Comparison of ENCODE assay signal across 1 cellular context in genomic region chr7:25860882-25861228, GRCh38.
TF ChIP-seq lines count a peak whose summit lies in the region.

No MANE protein-coding gene starts in this region.

TF ChIP-seq in GM12878, 131 proteins besides CTCF, POLR2A, EP300 and RAD21 (continued from another document):
- TF ChIP-seq NFXL1 (IDR thresholded peaks at IDR 0.05; ENCODE audit: borderline replicate concordance) (no peak), GABPA (IDR thresholded peaks at IDR 0.05; ENCODE audit: low read depth) (no peak)
